Comparison of ENCODE assay signal across 19 cellular contexts in genomic region chr15:80367661-80368060, GRCh38. TPM values are rescaled to one million over a fixed set of nuclear protein-coding genes. Genes with fewer than 3 reads are reported as not detected.
A peak's percentile ranks its signal among the peaks of the same experiment; 100 is the strongest.
DNase-seq lines count a peak whose midpoint lies in the region; ATAC-seq and TF ChIP-seq lines count a peak whose summit lies in the region.
"Had no signal": no experiment of that assay in that cellular context is flagged by ENCODE, and none has a peak within 500 bp of the region (broad histone marks: within the 10 kb centered on the region; RNA-seq: fewer than 3 reads in every experiment).

No MANE protein-coding gene starts in this region.

- TF ChIP-seq CTCF in mammary epithelial cell (conservative IDR thresholded peaks at IDR 0.05 in 1 of 2, IDR thresholded peaks at IDR 0.05 in 1 of 2; ENCODE audit: extremely low read depth in 1 of 2, insufficient read depth in 1 of 2, low read depth in 1 of 2, low read length in 2 of 2) (no peak), MCF 10A (IDR thresholded peaks at IDR 0.05; ENCODE audit: unreplicated experiment) (no peak), astrocyte of the spinal cord (IDR thresholded peaks at IDR 0.05; ENCODE audit: low read depth, low read length) (no peak)

- no peaks in the 10 kb centered on the region for H3K36me3 Mint-ChIP-seq in MCF 10A (ENCODE audit: insufficient read depth, unreplicated experiment)
- H3K36me3 Mint-ChIP-seq in effector memory CD8-positive, alpha-beta T cell (ENCODE audit: insufficient read depth): no peaks in the 10 kb centered on the region
- H3K36me3 Mint-ChIP-seq: CD14-positive monocyte had no signal

- WGBS in mammary epithelial cell (ENCODE audit: low coverage, missing lambda C conversion rate): 38% methylated on average over 1 of the region's 1 CpG

- ATAC-seq in GM18909 (IDR thresholded peaks at IDR 0.05; ENCODE audit: poor library complexity, unreplicated experiment) (no peak), GM19324 (IDR thresholded peaks at IDR 0.05; ENCODE audit: low FRiP score, unreplicated experiment) (no peak)
- no peak for ATAC-seq in effector memory CD8-positive, alpha-beta T cell (replicated peaks)

- H3K9me3 Mint-ChIP-seq in MCF 10A (ENCODE audit: unreplicated experiment): no peaks in the 10 kb centered on the region
- H3K9me3 Mint-ChIP-seq in effector memory CD8-positive, alpha-beta T cell: peaks cover 9 to 15% of the 10 kb centered on the region in 2 donors

- no peak overlapping the region for H2AFZ ChIP-seq in mammary epithelial cell (ENCODE audit: low read depth, low read length)

- no peaks in the 10 kb centered on the region for H4K20me1 ChIP-seq in mammary epithelial cell (ENCODE audit: insufficient read depth, low read length)

- peaks cover 22% of the 10 kb centered on the region for H3K27me3 Mint-ChIP-seq in MCF 10A (ENCODE audit: insufficient read depth, unreplicated experiment)
- H3K27me3 Mint-ChIP-seq in effector memory CD8-positive, alpha-beta T cell: peaks cover 23 to 25% of the 10 kb centered on the region in 2 donors

- DNase-seq in mammary epithelial cell (peak; percentile 1), MCF 10A (ENCODE audit: unreplicated experiment) (no peak), astrocyte of the spinal cord (ENCODE audit: low read depth, low spot score) (peak; percentile 8), fibroblast of peridontal ligament (ENCODE audit: extremely low read depth) (peak; percentile 1), HEK293T (ENCODE audit: extremely low spot score) (no peak)
- no peak for DNase-seq in effector memory CD8-positive, alpha-beta T cell
- DNase-seq: 8988T; CD8-positive, alpha-beta memory T cell; DMS 273 treated with DMSO at 0.1 percent for 48 hours; HFFc6; KG1; MM.1S; NCI-H2029; NCI-H446 treated with DMSO at 0.1 percent for 48 hours had no signal

- H3K27ac Mint-ChIP-seq in MCF 10A (ENCODE audit: low read depth, unreplicated experiment): no peak overlapping the region
- no peak overlapping the region for H3K27ac Mint-ChIP-seq in effector memory CD8-positive, alpha-beta T cell
- H3K27ac Mint-ChIP-seq: CD14-positive monocyte; CD8-positive, alpha-beta memory T cell; HFFc6 had no signal

- POLR2A ChIA-PET in MCF 10A (lab: Yijun Ruan, JAX) (no interaction called here), HEK293T (lab: Yijun Ruan, JAX) (no interaction called here)

- no peaks in the 10 kb centered on the region for H3K79me2 ChIP-seq in mammary epithelial cell (ENCODE audit: insufficient read depth, low read length)

- no peak overlapping the region for H3K9ac ChIP-seq in mammary epithelial cell (ENCODE audit: insufficient read depth, low read length)

- no peak overlapping the region for H3K4me2 ChIP-seq in mammary epithelial cell (ENCODE audit: insufficient read depth, low read depth, low read length)

- intact Hi-C loops in mammary epithelial cell (cut with micrococcal nuclease) (no loop called here), MCF 10A (cut with micrococcal nuclease) (no loop called here)

- in situ Hi-C loops in mammary epithelial cell (cut with MboI; ENCODE audit: low sequenced_read_pairs in 2 of 2): no loop called here
- in situ Hi-C loops in astrocyte of the spinal cord (cut with HindIII; ENCODE audit: low sequenced_read_pairs): no loop called here

- H3K9me3 ChIP-seq in mammary epithelial cell (replicated peaks; ENCODE audit: insufficient read depth, low read length): peaks cover 12% of the 10 kb centered on the region
- H3K9me3 ChIP-seq: BE2C had no signal

- no peaks in the 10 kb centered on the region for H3K4me1 ChIP-seq in mammary epithelial cell (ENCODE audit: insufficient read depth, low read length)
- H3K4me1 ChIP-seq: BE2C had no signal

- no peak overlapping the region for H3K4me3 ChIP-seq in mammary epithelial cell (replicated peaks in 1 of 3; ENCODE audit: insufficient read depth in 1 of 3, low read depth in 2 of 3, low read length in 3 of 3)
- no peak overlapping the region for H3K4me3 ChIP-seq in astrocyte of the spinal cord (ENCODE audit: low read depth, low read length)

- H3K4me3 Mint-ChIP-seq in MCF 10A (ENCODE audit: unreplicated experiment): no peak overlapping the region
- H3K4me3 Mint-ChIP-seq in effector memory CD8-positive, alpha-beta T cell: no peak overlapping the region
- H3K4me3 Mint-ChIP-seq: CD14-positive monocyte; CD8-positive, alpha-beta memory T cell; HFFc6 had no signal

- H3K36me3 ChIP-seq in mammary epithelial cell (ENCODE audit: insufficient read depth, low read length): no peaks in the 10 kb centered on the region
- H3K36me3 ChIP-seq: BE2C had no signal

- no TSS peak for BruUV-seq in mammary epithelial cell (replicated peaks; lab: Mats Ljungman, UMichigan)
- BruUV-seq in MCF 10A (replicated peaks; lab: Mats Ljungman, UMichigan): no TSS peak

- H3K27me3 ChIP-seq in mammary epithelial cell (ENCODE audit: insufficient read depth, low read length): no peaks in the 10 kb centered on the region
- H3K27me3 ChIP-seq: BE2C had no signal

- dilution Hi-C loops in mammary epithelial cell (cut with HindIII; ENCODE audit: low sequenced_read_pairs): no loop called here

- no peak overlapping the region for H3K27ac ChIP-seq in mammary epithelial cell (ENCODE audit: insufficient read depth, low read depth, low read length)
- H3K27ac ChIP-seq: RWPE1 had no signal

- CTCF ChIA-PET in mammary epithelial cell (lab: Charles Lee; ENCODE audit: low non-redundant PET) (no interaction called here), MCF 10A (lab: Yijun Ruan, JAX) (interaction anchor here (1.1 kb wide), 1 partner anchor 195 kb away, joined by 3 read pairs; no protein-coding TSS in a partner anchor), HEK293T (lab: Yijun Ruan, JAX) (interaction anchor here (1.0 to 1.5 kb wide), 4 partner anchors 80 to 1033 kb away, joined by 3 to 5 read pairs (median 4); no protein-coding TSS in a partner anchor)

- no peaks in the 10 kb centered on the region for H3K4me1 Mint-ChIP-seq in MCF 10A (ENCODE audit: insufficient read depth, unreplicated experiment)
- H3K4me1 Mint-ChIP-seq in effector memory CD8-positive, alpha-beta T cell (ENCODE audit: low read depth in 2 of 2): no peaks in the 10 kb centered on the region
- H3K4me1 Mint-ChIP-seq: CD14-positive monocyte; CD8-positive, alpha-beta memory T cell had no signal

TF ChIP-seq in HEK293T, 16 proteins besides CTCF, POLR2A, EP300 and RAD21:
- TF ChIP-seq SP1 (IDR thresholded peaks at IDR 0.05) (no peak), NFRKB (IDR thresholded peaks at IDR 0.05) (no peak), HDGF (IDR thresholded peaks at IDR 0.05; ENCODE audit: borderline replicate concordance) (no peak)

RNA-seq across cellular contexts. Expression of gene ARNT2, which starts 36.5 kb away (rescaled TPM):
- 1 to 10 TPM in 1 of 2 donors, under 1 TPM in 1; 0.42 to 2.3 TPM for total RNA-seq in mammary epithelial cell
- polyA plus RNA-seq in mammary epithelial cell: 0.34 TPM
- not detected for polyA minus RNA-seq in mammary epithelial cell
- total RNA-seq in MCF 10A (2022): 1.6 and 2.6 TPM in 2 replicates
- polyA plus RNA-seq: CD14-positive monocyte; CD8-positive, alpha-beta memory T cell had no signal

Comparison
In these comparisons a context has a peak if more than half of its experiments do, and no peak if none do; other contexts are left out.
1. DNase-seq: peak in mammary epithelial cell (single experiment), astrocyte of the spinal cord (single experiment) and fibroblast of peridontal ligament (single experiment); none in MCF 10A (single experiment), effector memory CD8-positive, alpha-beta T cell (0 of 3) and HEK293T (single experiment).